In the genomic region with DNA sequence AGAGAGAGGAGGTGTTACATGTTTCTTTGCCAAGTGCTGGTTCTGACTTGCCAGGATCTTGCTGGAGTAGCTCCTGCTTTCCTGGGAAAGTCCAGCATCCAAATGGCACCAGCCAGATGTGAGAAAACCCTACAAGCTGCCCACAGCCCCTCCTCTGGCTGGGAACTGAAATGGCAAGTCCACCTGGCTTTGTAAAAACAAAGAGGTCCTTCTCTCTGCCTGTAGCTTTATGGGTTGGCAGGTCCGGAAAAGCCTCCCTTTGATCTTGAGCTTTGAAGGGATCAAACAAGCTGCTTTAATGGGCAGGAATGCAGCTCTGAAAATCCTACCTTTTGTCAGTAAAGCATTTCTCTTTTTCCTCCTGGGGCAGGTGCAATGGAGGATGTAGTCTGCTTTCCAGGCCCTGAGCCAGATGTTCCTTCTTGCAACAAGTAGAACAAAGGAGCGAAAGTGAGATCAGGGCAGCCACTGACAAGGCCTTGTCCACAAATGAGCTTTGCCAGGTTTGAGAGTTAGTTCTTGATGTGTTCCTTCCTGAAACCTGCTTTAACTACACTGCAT, we compare ENCODE assay signal across 11 cellular contexts.
DNase-seq lines count a peak whose midpoint lies in the region; ATAC-seq and TF ChIP-seq lines count a peak whose summit lies in the region.
"Had no signal": no experiment of that assay in that cellular context is flagged by ENCODE, and none has a peak within 500 bp of the region (broad histone marks: within the 10 kb centered on the region; RNA-seq: fewer than 3 reads in every experiment).

No MANE protein-coding gene starts in this region.

- in situ Hi-C loops in SK-MEL-5 (cut with HindIII; ENCODE audit: low pct_unique_long_range_greater_than_20kb, low sequenced_read_pairs): no loop called here

- H3K9me3 ChIP-seq in thyroid gland (no peaks in the 10 kb centered on the region), PC-3 (ENCODE audit: low read length) (no peaks in the 10 kb centered on the region)

- no peak overlapping the region for H3K9ac ChIP-seq in PC-3 (ENCODE audit: low read length)

- no peak overlapping the region for H3K27ac Mint-ChIP-seq in activated naive CD8-positive, alpha-beta T cell treated with anti-CD3 and anti-CD28 coated beads, Interleukin-2, amount 50 U/mL, for 24 hours

- POLR2A ChIA-PET in PC-3 (lab: Charles Lee; ENCODE audit: unreplicated experiment): no interaction called here

- BruUV-seq in PC-3 (replicated peaks; lab: Mats Ljungman, UMichigan): no TSS peak

- DNase-seq in NCI-H345 (lab: John Stamatoyannopoulos, UW): peak; percentile 44
- no peak for DNase-seq in NCI-H345 treated with DMSO at 0.1 percent for 48 hours (lab: John Stamatoyannopoulos, UW; ENCODE audit: unreplicated experiment)
- DNase-seq in SK-MEL-5 (ENCODE audit: low read depth, low spot score): peak; percentile 13
- DNase-seq in iPS DF 4.7 (ENCODE audit: extremely low read depth, low spot score): peak; percentile 58
- peak; percentile 81 to 83 for DNase-seq in thyroid gland
- no peak for DNase-seq in UCSD-AML1 (lab: John Stamatoyannopoulos, UW; ENCODE audit: unreplicated experiment)
- DNase-seq in PC-3: no peak
- DNase-seq in activated naive CD8-positive, alpha-beta T cell treated with anti-CD3 and anti-CD28 coated beads, Interleukin-2, amount 50 U/mL, for 24 hours: no peak
- DNase-seq: ACHN; activated CD4-positive, alpha-beta T cell treated with anti-CD3 and anti-CD28 coated beads, Interleukin-2, amount 50 U/mL, for 1 hour; stimulated activated naive CD4-positive, alpha-beta T cell had no signal

- H3K27ac ChIP-seq in thyroid gland (peak overlapping the region; percentile 49 to 70 (median 51)), PC-3 (ENCODE audit: low read length) (no peak overlapping the region)

- peaks cover 6% of the 10 kb centered on the region for H3K9me3 Mint-ChIP-seq in activated naive CD8-positive, alpha-beta T cell treated with anti-CD3 and anti-CD28 coated beads, Interleukin-2, amount 50 U/mL, for 24 hours

- no peak overlapping the region for H2AFZ ChIP-seq in PC-3 (ENCODE audit: low read length)

- peaks cover 11 to 19% of the 10 kb centered on the region in 2 donors for H3K4me1 ChIP-seq in thyroid gland
- no peaks in the 10 kb centered on the region for H3K4me1 ChIP-seq in PC-3 (ENCODE audit: insufficient read depth, low read length)

- no peaks in the 10 kb centered on the region for H4K20me1 ChIP-seq in PC-3 (ENCODE audit: low read length)

- no peak overlapping the region for H3K4me2 ChIP-seq in PC-3 (ENCODE audit: low read length)

- WGBS in thyroid gland, 2 donors: 30 to 48% methylated on average over 2 of the region's 2 CpGs

- H3K27me3 ChIP-seq in thyroid gland (no peaks in the 10 kb centered on the region), PC-3 (ENCODE audit: low read length) (no peaks in the 10 kb centered on the region)

- H3K27me3 Mint-ChIP-seq in activated naive CD8-positive, alpha-beta T cell treated with anti-CD3 and anti-CD28 coated beads, Interleukin-2, amount 50 U/mL, for 24 hours: no peaks in the 10 kb centered on the region

- no peaks in the 10 kb centered on the region for H3K79me2 ChIP-seq in PC-3 (ENCODE audit: low read length)

- intact Hi-C loops in thyroid gland (cut with DNase I) (no loop called here), PC-3 (cut with micrococcal nuclease) (no loop called here)

- no peaks in the 10 kb centered on the region for H3K4me1 Mint-ChIP-seq in activated naive CD8-positive, alpha-beta T cell treated with anti-CD3 and anti-CD28 coated beads, Interleukin-2, amount 50 U/mL, for 24 hours

- H3F3A ChIP-seq in PC-3 (ENCODE audit: low read length, unreplicated experiment): no peaks in the 10 kb centered on the region

- CTCF ChIA-PET in PC-3 (lab: Charles Lee): no interaction called here

- TF ChIP-seq POLR2A in thyroid gland (IDR thresholded peaks at IDR 0.05): no peak

- no peak for ATAC-seq in PC-3
- ATAC-seq in activated naive CD8-positive, alpha-beta T cell treated with anti-CD3 and anti-CD28 coated beads, Interleukin-2, amount 50 U/mL, for 24 hours: no peak

- TF ChIP-seq CTCF in thyroid gland (IDR thresholded peaks at IDR 0.05) (peak in 4 of 6 experiments; percentile 29 to 47 (median 36)), PC-3 (conservative IDR thresholded peaks at IDR 0.05; ENCODE audit: low read depth, low read length) (no peak)

- H3K36me3 Mint-ChIP-seq in activated naive CD8-positive, alpha-beta T cell treated with anti-CD3 and anti-CD28 coated beads, Interleukin-2, amount 50 U/mL, for 24 hours (ENCODE audit: low read depth): peaks cover 1% of the 10 kb centered on the region

- H3K36me3 ChIP-seq in thyroid gland: no peaks in the 10 kb centered on the region
- H3K36me3 ChIP-seq in PC-3 (ENCODE audit: low read depth, low read length): no peaks in the 10 kb centered on the region

- no peak overlapping the region for H3K4me3 Mint-ChIP-seq in activated naive CD8-positive, alpha-beta T cell treated with anti-CD3 and anti-CD28 coated beads, Interleukin-2, amount 50 U/mL, for 24 hours

- H3K9me2 ChIP-seq in PC-3 (replicated peaks; ENCODE audit: low read length): no peaks in the 10 kb centered on the region

- no peak overlapping the region for H3K4me3 ChIP-seq in thyroid gland (replicated peaks in 1 of 3)
- H3K4me3 ChIP-seq in PC-3 (ENCODE audit: low read length): no peak overlapping the region

Comparison
In these comparisons a context has a peak if more than half of its experiments do, and no peak if none do; other contexts are left out.
1. DNase-seq: peak in NCI-H345 (single experiment), SK-MEL-5 (single experiment), iPS DF 4.7 (single experiment) and thyroid gland (2 of 2); none in NCI-H345 treated with DMSO at 0.1 percent for 48 hours (single experiment), UCSD-AML1 (single experiment), PC-3 (single experiment) and activated naive CD8-positive, alpha-beta T cell treated with anti-CD3 and anti-CD28 coated beads, Interleukin-2, amount 50 U/mL, for 24 hours (single experiment).